17 cellular contexts compared by ENCODE assay signal in the genomic region with DNA sequence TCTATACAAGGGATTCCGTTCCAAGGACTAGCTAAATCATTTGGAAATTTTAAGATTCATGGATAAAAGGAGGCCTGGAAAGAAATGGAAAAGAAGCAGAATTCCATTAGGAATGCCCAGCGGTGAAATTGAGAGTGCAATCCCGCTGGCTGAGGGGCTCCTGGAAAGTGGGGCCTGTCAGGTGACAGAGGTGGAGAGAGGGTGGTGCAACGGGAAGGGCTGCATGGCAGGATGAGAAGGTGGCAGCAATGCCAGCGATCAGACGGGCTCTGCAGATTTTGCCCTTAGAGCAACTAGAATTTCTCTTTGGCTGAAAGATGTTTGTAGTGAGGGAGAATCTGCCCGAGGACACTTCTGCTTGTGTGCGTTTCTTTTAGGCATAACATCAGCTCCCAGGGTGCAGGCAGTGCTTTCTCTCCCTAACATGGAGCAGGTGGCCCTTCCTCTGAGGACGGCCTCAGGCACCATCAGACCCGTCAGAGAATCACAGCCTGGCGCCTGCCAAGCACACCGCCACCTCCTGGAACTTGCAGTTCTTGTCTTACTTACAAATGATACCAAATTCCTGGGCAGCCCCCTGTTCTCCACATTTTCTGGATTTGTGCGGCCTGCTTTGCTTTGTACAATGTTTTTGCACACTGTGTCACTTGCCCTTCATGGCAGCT.
A peak's percentile ranks its signal among the peaks of the same experiment; 100 is the strongest.
DNase-seq lines count a peak whose midpoint lies in the region; FAIRE-seq and TF ChIP-seq lines count a peak whose summit lies in the region.
"Had no signal": no experiment of that assay in that cellular context is flagged by ENCODE, and none has a peak within 500 bp of the region (broad histone marks: within the 10 kb centered on the region; RNA-seq: fewer than 3 reads in every experiment).

No MANE protein-coding gene starts in this region.

- no peak overlapping the region for H3K27ac ChIP-seq in keratinocyte (ENCODE audit: control insufficient read depth, insufficient read depth, low read length)
- H3K27ac ChIP-seq: heart right ventricle, lower lobe of right lung had no signal

- no peak overlapping the region for H2AFZ ChIP-seq in keratinocyte (ENCODE audit: control insufficient read depth, low read length)

- no peaks in the 10 kb centered on the region for H4K20me1 ChIP-seq in keratinocyte (ENCODE audit: control insufficient read depth, extremely low read depth, insufficient read depth, low read length)

- peaks cover 10% of the 10 kb centered on the region for H3K27me3 Mint-ChIP-seq in type B pancreatic cell

- no peaks in the 10 kb centered on the region for H3K9me1 ChIP-seq in keratinocyte (ENCODE audit: control insufficient read depth, extremely low read depth, insufficient read depth, low read length)

- H3K4me3 Mint-ChIP-seq in type B pancreatic cell: no peak overlapping the region
- H3K4me3 Mint-ChIP-seq: activated naive CD4-positive, alpha-beta T cell treated with anti-CD3 and anti-CD28 coated beads for 36 hours had no signal

- DNase-seq in activated effector memory CD4-positive, alpha-beta T cell treated with anti-CD3 and anti-CD28 coated beads, Interleukin-2, amount 50 U/mL, for 16 hours: peak; percentile 34
- no peak for DNase-seq in activated effector memory CD4-positive, alpha-beta T cell treated with Interleukin-2 at 50 U/mL for 16 hours
- DNase-seq in RPMI7951 (ENCODE audit: low read depth): peak; percentile 14
- DNase-seq in keratinocyte (ENCODE audit: low read depth, low spot score): no peak
- DNase-seq in type B pancreatic cell (ENCODE audit: extremely low spot score, unreplicated experiment): no peak
- DNase-seq in midbrain (lab: John Stamatoyannopoulos, UW): no peak
- no peak for DNase-seq in OCI-M2 (lab: John Stamatoyannopoulos, UW; ENCODE audit: unreplicated experiment)
- no peak for DNase-seq in stimulated activated CD4-positive, alpha-beta T cell treated with anti-CD3 and anti-CD28 coated beads, Interleukin-4, amount 100 ng/mL, for 1 hour
- DNase-seq: activated CD8-positive, alpha-beta memory T cell treated with anti-CD3 and anti-CD28 coated beads for 24 hours; activated naive CD4-positive, alpha-beta T cell treated with anti-CD3 and anti-CD28 coated beads for 36 hours; heart right ventricle; lower lobe of right lung; NCI-H510A; occipital lobe; stimulated activated CD4-positive, alpha-beta T cell treated with anti-CD3 and anti-CD28 coated beads, Interleukin-15, amount 100 ng/mL, for 24 hours; T1000 had no signal

- peaks cover 7% of the 10 kb centered on the region for H3K4me1 ChIP-seq in keratinocyte (ENCODE audit: control insufficient read depth, extremely low read depth, insufficient read depth, low read length)
- H3K4me1 ChIP-seq: heart right ventricle, lower lobe of right lung had no signal

- H3K4me2 ChIP-seq in keratinocyte (ENCODE audit: control insufficient read depth, extremely low read depth, insufficient read depth, low read depth, low read length): no peak overlapping the region

- no peaks in the 10 kb centered on the region for H3K36me3 Mint-ChIP-seq in type B pancreatic cell

- H3K36me3 ChIP-seq in keratinocyte (ENCODE audit: control insufficient read depth in 2 of 2, extremely low read depth in 1 of 2, insufficient read depth in 2 of 2, low read length in 2 of 2): no peaks in the 10 kb centered on the region
- H3K36me3 ChIP-seq: heart right ventricle, lower lobe of right lung had no signal

- TF ChIP-seq CTCF in keratinocyte (optimal IDR thresholded peaks at IDR 0.05 in 1 of 3, IDR thresholded peaks at IDR 0.05 in 1 of 3, conservative IDR thresholded peaks at IDR 0.05 in 1 of 3; ENCODE audit: extremely low read depth in 1 of 3, insufficient read depth in 2 of 3, low read length in 3 of 3) (peak in 2 of 3 experiments; percentile 28 to 35), type B pancreatic cell (conservative IDR thresholded peaks at IDR 0.05) (peak; percentile 19)

- no peak overlapping the region for H3K9ac ChIP-seq in keratinocyte (ENCODE audit: control insufficient read depth, extremely low read depth, insufficient read depth, low read length)

- peaks cover 3% of the 10 kb centered on the region for H3K9me3 ChIP-seq in keratinocyte (ENCODE audit: control insufficient read depth, low read depth, low read length)
- H3K9me3 ChIP-seq: lower lobe of right lung had no signal

- H3K9me3 Mint-ChIP-seq in type B pancreatic cell: no peaks in the 10 kb centered on the region
- H3K9me3 Mint-ChIP-seq: activated naive CD4-positive, alpha-beta T cell treated with anti-CD3 and anti-CD28 coated beads for 36 hours had no signal

- H3K79me2 ChIP-seq in keratinocyte (ENCODE audit: control insufficient read depth, insufficient read depth, low read length): no peaks in the 10 kb centered on the region

- no peaks in the 10 kb centered on the region for H3K4me1 Mint-ChIP-seq in type B pancreatic cell (ENCODE audit: unreplicated experiment)

- no peak for FAIRE-seq in keratinocyte (lab: Jason Lieb, UNC)
- FAIRE-seq: GM12891 had no signal

- H3K27me3 ChIP-seq in keratinocyte (ENCODE audit: control insufficient read depth, extremely low read depth, insufficient read depth, low read length): peaks cover 15% of the 10 kb centered on the region

- H3K4me3 ChIP-seq in keratinocyte (ENCODE audit: control insufficient read depth in 2 of 3, extremely low read depth in 1 of 3, insufficient read depth in 2 of 3, low read depth in 1 of 3, low read length in 3 of 3): no peak overlapping the region
- H3K4me3 ChIP-seq: heart right ventricle, lower lobe of right lung had no signal

- no peak overlapping the region for H3K27ac Mint-ChIP-seq in type B pancreatic cell
- H3K27ac Mint-ChIP-seq: activated naive CD4-positive, alpha-beta T cell treated with anti-CD3 and anti-CD28 coated beads for 36 hours had no signal

- dilution Hi-C loops in keratinocyte (cut with MboI; ENCODE audit: extremely low pct_ligation_motif_present, low sequenced_read_pairs): no loop called here

Comparison
In these comparisons a context has a peak if more than half of its experiments do, and no peak if none do; other contexts are left out.
1. DNase-seq: peak in activated effector memory CD4-positive, alpha-beta T cell treated with anti-CD3 and anti-CD28 coated beads, Interleukin-2, amount 50 U/mL, for 16 hours (single experiment) and RPMI7951 (single experiment); none in activated effector memory CD4-positive, alpha-beta T cell treated with Interleukin-2 at 50 U/mL for 16 hours (single experiment), keratinocyte (single experiment), type B pancreatic cell (single experiment), midbrain (single experiment), OCI-M2 (single experiment) and stimulated activated CD4-positive, alpha-beta T cell treated with anti-CD3 and anti-CD28 coated beads, Interleukin-4, amount 100 ng/mL, for 1 hour (single experiment).